Comparison of ENCODE assay signal across 20 cellular contexts in genomic region chr9:107068581-107068980, GRCh38.
DNase-seq lines count a peak whose midpoint lies in the region; ATAC-seq, FAIRE-seq and TF ChIP-seq lines count a peak whose summit lies in the region.
"Had no signal": no experiment of that assay in that cellular context is flagged by ENCODE, and none has a peak within 500 bp of the region (broad histone marks: within the 10 kb centered on the region; RNA-seq: fewer than 3 reads in every experiment).

No MANE protein-coding gene starts in this region.

- H3K27me3 ChIP-seq in colonic mucosa, result no peaks in the 10 kb centered on the region
- no peaks in the 10 kb centered on the region for H3K27me3 ChIP-seq in pancreas

- DNase-seq in HT-29 (ENCODE audit: low spot score) (peak; percentile 61), colonic mucosa (peak; percentile 77), pancreas (no peak), NCI-H446 (lab: John Stamatoyannopoulos, UW) (no peak), posterior vena cava (ENCODE audit: low spot score) (no peak)
- DNase-seq in stimulated activated CD8-positive, alpha-beta memory T cell treated with anti-CD3 and anti-CD28 coated beads, Interleukin-4, amount 100 ng/mL, for 48 hours, result no peak
- DNase-seq: Calu3; CD4-positive, alpha-beta memory T cell; DMS79 treated with DMSO at 0.1 percent for 48 hours; H9; NCI-H1105; NCI-H2081; PC-3; SIG-M5 had no signal

- ATAC-seq in pancreas, result peak; percentile 28 to 63 (median 51)
- ATAC-seq: A549, PC-3, SK-N-SH treated with all-trans-retinoic acid at 6 μM for 48 hours had no signal

- H3K9ac ChIP-seq in colonic mucosa (ENCODE audit: low read depth in 2 of 2, low read length in 2 of 2), result peak overlapping the region in 1 of 2 donors; percentile 54

- no peak for TF ChIP-seq CTCF in 22Rv1 (IDR thresholded peaks at IDR 0.05)
- no peak for TF ChIP-seq CTCF in colonic mucosa (IDR thresholded peaks at IDR 0.05)
- TF ChIP-seq CTCF in pancreas (IDR thresholded peaks at IDR 0.05), result no peak

- no peak for FAIRE-seq in pancreas (lab: Jason Lieb, UNC)
- FAIRE-seq: A549, HTR-8/SVneo had no signal

- H3K27ac ChIP-seq in 22Rv1 (peak overlapping the region; percentile 100), colonic mucosa (peak overlapping the region; percentile 87), pancreas (no peak overlapping the region)
- H3K27ac ChIP-seq: A549, HL-60, RWPE1 had no signal

- H3K9me3 ChIP-seq in colonic mucosa (no peaks in the 10 kb centered on the region), pancreas (no peaks in the 10 kb centered on the region)
- H3K9me3 ChIP-seq: A549 had no signal

- H3K4me1 ChIP-seq in colonic mucosa (no peaks in the 10 kb centered on the region), pancreas (peaks cover 0 to 6% (median 0%) of the 10 kb centered on the region in 3 donors)
- H3K4me1 ChIP-seq: A549 had no signal

- H3K4me3 ChIP-seq in colonic mucosa (no peak overlapping the region), pancreas (no peak overlapping the region)
- H3K4me3 ChIP-seq: A549 had no signal

- H3K36me3 ChIP-seq in colonic mucosa (no peaks in the 10 kb centered on the region), pancreas (no peaks in the 10 kb centered on the region)

- 67% methylated on average over 2 of the region's 2 CpGs for WGBS in pancreas, 2 donors

- intact Hi-C loops in colonic mucosa (cut with DNase I), result loop anchor here (10.0 kb wide), 1 partner anchor 204 kb away; the partner anchor contains the start of gene ZNF462
- intact Hi-C loops in pancreas (cut with DNase I), result no loop called here
- intact Hi-C loops in posterior vena cava (cut with DNase I), result no loop called here

Comparison
In these comparisons a context has a peak if more than half of its experiments do, and no peak if none do; other contexts are left out.
1. H3K27ac ChIP-seq: peak in 22Rv1 (single experiment) and colonic mucosa (single experiment); none in pancreas (0 of 4).
2. DNase-seq: peak in HT-29 (single experiment) and colonic mucosa (single experiment); none in pancreas (0 of 6), NCI-H446 (0 of 2), posterior vena cava (single experiment) and stimulated activated CD8-positive, alpha-beta memory T cell treated with anti-CD3 and anti-CD28 coated beads, Interleukin-4, amount 100 ng/mL, for 48 hours (single experiment).